8 cellular contexts compared by ENCODE assay signal in genomic region chr1:150072959-150073358, GRCh38. TPM values are rescaled to one million over a fixed set of nuclear protein-coding genes. Genes with fewer than 3 reads are reported as not detected.
DNase-seq lines count a peak whose midpoint lies in the region; ATAC-seq and TF ChIP-seq lines count a peak whose summit lies in the region.

No MANE protein-coding gene starts in this region.

- peaks cover 0 to 26% (median 0%) of the 10 kb centered on the region in 3 donors for H3K36me3 ChIP-seq in Peyer's patch
- peaks cover 0 to 56% (median 7%) of the 10 kb centered on the region in 4 donors for H3K36me3 ChIP-seq in upper lobe of left lung

- no peaks in the 10 kb centered on the region for H3K27me3 ChIP-seq in Peyer's patch
- no peaks in the 10 kb centered on the region for H3K27me3 ChIP-seq in upper lobe of left lung

- H3K4me1 ChIP-seq in Peyer's patch, result peaks cover 0 to 10% (median 0%) of the 10 kb centered on the region in 4 donors
- peaks cover 6 to 10% (median 8%) of the 10 kb centered on the region in 4 donors for H3K4me1 ChIP-seq in upper lobe of left lung

- no peak for ATAC-seq in upper lobe of left lung (ENCODE audit: low FRiP score in 2 of 2)
- ATAC-seq in HG02623 (IDR thresholded peaks at IDR 0.05; ENCODE audit: unreplicated experiment), result no peak

- TF ChIP-seq EP300 in upper lobe of left lung (IDR thresholded peaks at IDR 0.05), result no peak

- H3K4me3 ChIP-seq in GM12865 (ENCODE audit: low read depth, low read length) (no peak overlapping the region), Peyer's patch (no peak overlapping the region), fibroblast of pulmonary artery (replicated peaks; ENCODE audit: low read depth, low read length) (no peak overlapping the region), upper lobe of left lung (no peak overlapping the region)

- WGBS in upper lobe of left lung, 2 donors, result 67 to 68% methylated on average over 3 of the region's 3 CpGs

- TF ChIP-seq CTCF in GM12865 (IDR thresholded peaks at IDR 0.05; ENCODE audit: insufficient read depth, low read depth, low read length, missing control alignments) (peak; percentile 34), Peyer's patch (IDR thresholded peaks at IDR 0.05) (peak; percentile 44 to 61 (median 55)), fibroblast of pulmonary artery (IDR thresholded peaks at IDR 0.05; ENCODE audit: low read length, missing control alignments) (peak; percentile 51), upper lobe of left lung (IDR thresholded peaks at IDR 0.05) (peak in 5 of 6 experiments; percentile 9 to 39 (median 36))

- in situ Hi-C loops in ACHN (cut with HindIII; ENCODE audit: low pct_ligation_motif_present, low pct_unique_long_range_greater_than_20kb, low sequenced_read_pairs), result no loop called here

- H3K9me3 ChIP-seq in Peyer's patch (no peaks in the 10 kb centered on the region), upper lobe of left lung (no peaks in the 10 kb centered on the region)

- DNase-seq in ACHN (peak; percentile 55), GM12865 (ENCODE audit: low read depth) (peak; percentile 17), Peyer's patch (no peak), fibroblast of pulmonary artery (ENCODE audit: low read depth) (peak; percentile 64), upper lobe of left lung (no peak), occipital lobe (lab: John Stamatoyannopoulos, UW) (no peak)
- no peak for DNase-seq in activated naive CD4-positive, alpha-beta T cell treated with Interleukin-2 at 50 U/mL for 16 hours

- H3K27ac ChIP-seq in Peyer's patch (no peak overlapping the region), upper lobe of left lung (no peak overlapping the region)

- no peak for TF ChIP-seq POLR2A in Peyer's patch (IDR thresholded peaks at IDR 0.05)
- TF ChIP-seq POLR2A in upper lobe of left lung (IDR thresholded peaks at IDR 0.05), result no peak

RNA-seq across cellular contexts. Expression of gene VPS45, which starts 5.4 kb away (rescaled TPM):
- total RNA-seq in Peyer's patch, result 10 to 100 TPM; 36.1 to 70.1 (median 42.0) TPM
- total RNA-seq in upper lobe of left lung, result 10 to 100 TPM; 16.3 to 50.3 (median 30.8) TPM
- 84.2 TPM for total RNA-seq in occipital lobe

Comparison
In these comparisons a context has a peak if more than half of its experiments do, and no peak if none do; other contexts are left out.
1. DNase-seq: peak in ACHN (single experiment), GM12865 (single experiment) and fibroblast of pulmonary artery (single experiment); none in Peyer's patch (0 of 3), upper lobe of left lung (0 of 2), activated naive CD4-positive, alpha-beta T cell treated with Interleukin-2 at 50 U/mL for 16 hours (single experiment) and occipital lobe (single experiment).
2. Peak in every context shown above with its lines, with median percentiles within 50 percentile points of each other: CTCF ChIP-seq.